In the genomic region with DNA sequence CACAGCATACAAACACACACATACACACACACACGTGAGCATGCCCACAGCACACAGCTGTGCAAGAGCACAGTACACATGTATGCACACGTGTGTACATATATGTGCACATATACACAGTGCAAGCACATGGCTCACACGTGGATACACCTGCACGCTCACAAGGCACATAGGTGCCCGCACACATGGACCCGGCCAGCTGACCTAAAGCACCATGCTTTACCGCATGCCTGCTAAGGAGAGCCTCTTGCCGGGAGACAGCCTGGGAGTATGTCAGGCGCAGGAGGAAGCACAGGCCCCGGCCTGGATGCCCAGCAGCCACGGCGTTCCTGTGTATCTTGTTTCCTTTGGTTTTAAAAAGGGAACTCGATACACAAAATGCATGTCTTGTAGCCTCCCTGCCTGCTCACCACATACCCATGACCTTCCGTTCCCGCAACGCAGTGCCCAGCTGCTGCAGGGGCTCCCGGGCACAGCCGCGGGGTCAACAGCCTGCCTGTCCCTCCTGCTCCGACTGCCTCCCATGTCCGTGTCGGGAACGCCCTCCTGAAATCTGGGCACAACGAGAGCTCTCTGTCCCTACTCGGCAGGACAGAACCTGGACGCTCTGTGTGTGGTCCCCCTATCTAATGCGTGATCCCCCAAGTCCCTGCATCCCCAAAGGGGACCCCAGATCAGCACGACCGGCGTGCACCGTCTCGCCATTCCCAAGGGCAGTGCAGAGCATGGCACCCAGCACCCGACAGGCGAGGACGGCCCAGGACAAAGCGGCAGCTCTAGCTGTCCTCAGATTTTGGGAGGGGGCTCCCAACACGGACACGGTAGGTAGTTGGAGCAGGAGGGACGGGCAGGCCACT, we compare ENCODE assay signal across 11 cellular contexts. TPM values are rescaled to one million over a fixed set of nuclear protein-coding genes. Genes with fewer than 3 reads are reported as not detected.
DNase-seq lines count a peak whose midpoint lies in the region; ATAC-seq and TF ChIP-seq lines count a peak whose summit lies in the region.
"Had no signal": no experiment of that assay in that cellular context is flagged by ENCODE, and none has a peak within 500 bp of the region (broad histone marks: within the 10 kb centered on the region; RNA-seq: fewer than 3 reads in every experiment).

No MANE protein-coding gene starts in this region.

- TF ChIP-seq POLR2A in upper lobe of left lung (IDR thresholded peaks at IDR 0.05) = no peak

- H3K27ac ChIP-seq in heart right ventricle (peak overlapping the region; percentile 91 to 99 (median 97)), angular gyrus (ENCODE audit: low read depth, low read length) (peak overlapping the region; percentile 45), lung (ENCODE audit: low read depth in 1 of 2, low read length in 1 of 2) (peak overlapping the region; percentile 33 to 92), upper lobe of left lung (peak overlapping the region in 3 of 4 donors; percentile 73 to 89 (median 87))

- peaks cover 0 to 16% (median 0%) of the 10 kb centered on the region in 9 donors for H3K36me3 ChIP-seq in heart right ventricle
- no peaks in the 10 kb centered on the region for H3K36me3 ChIP-seq in lung (ENCODE audit: control insufficient read depth in 2 of 2, insufficient read depth in 2 of 2, low read length in 2 of 2)
- no peaks in the 10 kb centered on the region for H3K36me3 ChIP-seq in upper lobe of left lung

- no peaks in the 10 kb centered on the region for H3K9me3 ChIP-seq in heart right ventricle
- no peaks in the 10 kb centered on the region for H3K9me3 ChIP-seq in lung (ENCODE audit: control insufficient read depth in 2 of 2, insufficient read depth in 1 of 2, low read length in 1 of 2)
- H3K9me3 ChIP-seq in upper lobe of left lung = no peaks in the 10 kb centered on the region

- H3K27me3 ChIP-seq in heart right ventricle = peaks cover 0 to 2% (median 0%) of the 10 kb centered on the region in 7 donors
- H3K27me3 ChIP-seq in lung (ENCODE audit: control insufficient read depth, insufficient read depth) = no peaks in the 10 kb centered on the region
- no peaks in the 10 kb centered on the region for H3K27me3 ChIP-seq in upper lobe of left lung

- H3K4me3 ChIP-seq in heart right ventricle (peak overlapping the region in 9 of 10 donors; percentile 74 to 99 (median 97)), lung (no peak overlapping the region), upper lobe of left lung (peak overlapping the region in 1 of 4 donors; percentile 16)

- no peak for TF ChIP-seq CTCF in heart right ventricle (IDR thresholded peaks at IDR 0.05)
- no peak for TF ChIP-seq CTCF in lung (IDR thresholded peaks at IDR 0.05; ENCODE audit: control extremely low read depth, extremely low read depth)
- TF ChIP-seq CTCF in upper lobe of left lung (IDR thresholded peaks at IDR 0.05) = no peak

- DNase-seq in heart right ventricle (no peak), Right ventricle myocardium superior (no peak), lung (ENCODE audit: low spot score) (no peak), upper lobe of left lung (peak in 1 of 2 donors; percentile 80), GM19238 (ENCODE audit: insufficient read length, low spot score) (no peak)
- DNase-seq: NCI-H82; stimulated activated CD8-positive, alpha-beta memory T cell treated with anti-CD3 and anti-CD28 coated beads, Interleukin-4, amount 100 ng/mL, for 48 hours had no signal

- no peak for ATAC-seq in heart right ventricle
- no peak for ATAC-seq in Right ventricle myocardium superior (ENCODE audit: poor library complexity)
- no peak for ATAC-seq in lung (ENCODE audit: insufficient read depth, low FRiP score)
- ATAC-seq in upper lobe of left lung (ENCODE audit: low FRiP score in 2 of 2) = peak in 1 of 2 donors; percentile 7
- no peak for ATAC-seq in HG03442 (IDR thresholded peaks at IDR 0.05; ENCODE audit: unreplicated experiment)
- ATAC-seq in HG03571 (IDR thresholded peaks at IDR 0.05; ENCODE audit: unreplicated experiment) = no peak
- ATAC-seq: HCT116 had no signal

- intact Hi-C loops in heart right ventricle (cut with DNase I) (no loop called here), Right ventricle myocardium superior (cut with DNase I) (no loop called here)

- WGBS in heart right ventricle, 2 donors = 52 to 62% methylated on average over 39 of the region's 39 CpGs
- 51 to 75% methylated on average over 39 of the region's 39 CpGs for WGBS in lung, 2 donors
- WGBS in upper lobe of left lung, 2 donors = 75 to 76% methylated on average over 35 to 39 of the region's 39 CpGs

- no peak for TF ChIP-seq EP300 in upper lobe of left lung (IDR thresholded peaks at IDR 0.05)

- H3K4me1 ChIP-seq in heart right ventricle (peaks cover 28 to 80% (median 76%) of the 10 kb centered on the region in 9 donors), lung (ENCODE audit: control insufficient read depth in 2 of 2, insufficient read depth in 2 of 2, low read length in 2 of 2) (peaks cover 12 to 35% of the 10 kb centered on the region in 2 donors), upper lobe of left lung (peaks cover 45 to 80% (median 52%) of the 10 kb centered on the region in 4 donors)

RNA-seq across cellular contexts. Expression of gene SLC12A7, which starts 3.6 kb away (rescaled TPM):
- total RNA-seq in heart right ventricle (100 to 1,000 TPM; 122 to 208 (median 146) TPM), Right ventricle myocardium superior (172 TPM), lung (10 to 100 TPM; 42.8 to 50.4 TPM), upper lobe of left lung (100 to 1,000 TPM in 1 of 6 donors, 10 to 100 TPM in 5; 31.3 to 138 (median 48.5) TPM)
- polyA plus RNA-seq in heart right ventricle (100 to 1,000 TPM in 1 of 2 donors, 10 to 100 TPM in 1; 36.3 to 145 TPM), lung (10 to 100 TPM; 14.8 to 36.9 TPM)

Comparison
In these comparisons a context has a peak if more than half of its experiments do, and no peak if none do; other contexts are left out.
1. H3K27ac ChIP-seq: peak in every context shown above with its lines; median percentile 97 in heart right ventricle; 87 in upper lobe of left lung; 62 in lung; 45 in angular gyrus.